ENCODE assay signal across 16 cellular contexts in genomic region chr4:2507259-2507658, GRCh38.
"Had no signal": no experiment of that assay in that cellular context is flagged by ENCODE, and none has a peak within 500 bp of the region (broad histone marks: within the 10 kb centered on the region; RNA-seq: fewer than 3 reads in every experiment).

No MANE protein-coding gene starts in this region.

- H3K27ac ChIP-seq: colonic mucosa, neural progenitor cell, pancreas, transverse colon had no signal

- H3K4me3 ChIP-seq: colonic mucosa, neural progenitor cell, pancreas, transverse colon had no signal

- H3K4me1 ChIP-seq: colonic mucosa, neural progenitor cell, pancreas, transverse colon had no signal

- H3K27me3 Mint-ChIP-seq: activated CD8-positive, alpha-beta memory T cell treated with anti-CD3 and anti-CD28 coated beads, Interleukin-2, amount 10 ng/mL, durations not matched to agents 7 days and 5 days had no signal

- H3K27ac Mint-ChIP-seq: activated CD8-positive, alpha-beta memory T cell treated with anti-CD3 and anti-CD28 coated beads, Interleukin-2, amount 10 ng/mL, durations not matched to agents 7 days and 5 days; neural progenitor cell had no signal

- DNase-seq: activated CD8-positive, alpha-beta memory T cell treated with anti-CD3 and anti-CD28 coated beads, Interleukin-2, amount 10 ng/mL, durations not matched to agents 7 days and 5 days; activated gamma-delta T cell; activated T-cell treated with anti-CD3 and anti-CD28 coated beads, Interleukin-2, amount 50 U/mL, for 48 hours; colonic mucosa; effector CD4-positive, alpha-beta T cell; erythroblast; kidney; left ventricle myocardium superior; mesendoderm; pancreas; stimulated activated CD4-positive, alpha-beta T cell treated with anti-CD3 and anti-CD28 coated beads, Interleukin-15, amount 100 ng/mL, for 24 hours; stimulated activated CD4-positive, alpha-beta T cell treated with anti-CD3 and anti-CD28 coated beads, Interleukin-4, amount 100 ng/mL, for 24 hours; SW 1271; transverse colon had no signal

- H2AFZ ChIP-seq: neural progenitor cell had no signal

- H3K9me3 ChIP-seq: colonic mucosa, pancreas, transverse colon had no signal

- H3K9me3 Mint-ChIP-seq: neural progenitor cell had no signal

- ATAC-seq: activated CD4-positive, CD25-positive, alpha-beta regulatory T cell treated with anti-CD3 and anti-CD28 coated beads, Interleukin-2, amount 50 U/mL, for 24 hours; activated CD8-positive, alpha-beta memory T cell treated with anti-CD3 and anti-CD28 coated beads, Interleukin-2, amount 10 ng/mL, durations not matched to agents 7 days and 5 days; left ventricle myocardium superior; pancreas had no signal

- H3K4me3 Mint-ChIP-seq: activated CD8-positive, alpha-beta memory T cell treated with anti-CD3 and anti-CD28 coated beads, Interleukin-2, amount 10 ng/mL, durations not matched to agents 7 days and 5 days; neural progenitor cell had no signal

- H3K27me3 ChIP-seq: colonic mucosa, neural progenitor cell, pancreas, transverse colon had no signal

- H3K4me2 ChIP-seq: neural progenitor cell had no signal
